Comparison of ENCODE assay signal across 11 cellular contexts in the genomic region with DNA sequence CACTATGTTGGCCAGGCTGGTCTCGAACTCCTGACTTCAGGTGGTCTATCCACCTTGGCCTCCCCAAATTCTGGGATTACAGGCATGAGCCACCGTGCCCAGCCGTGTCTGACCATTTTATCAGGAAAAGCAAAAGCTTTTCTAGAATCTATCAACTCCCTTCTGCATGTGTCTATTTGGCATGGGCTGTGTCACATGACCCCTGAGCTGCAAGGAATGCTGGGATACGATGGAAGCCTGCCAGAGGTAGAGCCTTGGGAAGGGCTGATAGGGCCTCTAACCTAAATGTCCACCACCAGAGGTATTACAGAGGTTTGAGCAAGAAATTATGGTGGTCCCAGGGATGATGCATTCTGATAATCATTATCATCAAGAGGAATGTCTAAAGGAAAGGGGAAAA.
"Had no signal": no experiment of that assay in that cellular context is flagged by ENCODE, and none has a peak within 500 bp of the region (broad histone marks: within the 10 kb centered on the region; RNA-seq: fewer than 3 reads in every experiment).

No MANE protein-coding gene starts in this region.

- H3K27ac Mint-ChIP-seq: GM23338, H9, HFFc6 had no signal

- H3K4me3 Mint-ChIP-seq: GM23338, H9, HFFc6 had no signal

- H3K36me3 ChIP-seq: HAP-1 had no signal

- H2AFZ ChIP-seq: GM23248, GM23338 had no signal

- H3K9ac ChIP-seq: GM23248 had no signal

- ATAC-seq: GM23338, HCT116 had no signal

- FAIRE-seq: H1, H54 had no signal

- DNase-seq: GM23248, GOT3, H7, H9, HCEC 1CT, HFFc6 had no signal

- H3K4me1 ChIP-seq: HAP-1 had no signal

- H3K4me1 Mint-ChIP-seq: GM23338, H9 had no signal

- H3K4me3 ChIP-seq: GM23248, GM23338, HAP-1 had no signal

- H3K27ac ChIP-seq: GM23248 had no signal

- H3K9me3 Mint-ChIP-seq: GM23338, H9 had no signal

- H3K4me2 ChIP-seq: GM23338 had no signal

- H3K9me3 ChIP-seq: HAP-1 had no signal
